ENCODE assay signal across 17 cellular contexts in genomic region chr10:30029164-30029889, GRCh38. TPM values are rescaled to one million over a fixed set of nuclear protein-coding genes. Genes with fewer than 3 reads are reported as not detected.
A peak's percentile ranks its signal among the peaks of the same experiment; 100 is the strongest.
DNase-seq lines count a peak whose midpoint lies in the region; ATAC-seq and TF ChIP-seq lines count a peak whose summit lies in the region.
"Had no signal": no experiment of that assay in that cellular context is flagged by ENCODE, and none has a peak within 500 bp of the region (broad histone marks: within the 10 kb centered on the region; RNA-seq: fewer than 3 reads in every experiment).

No MANE protein-coding gene starts in this region.

- H3K27me3 Mint-ChIP-seq in T-helper 17 cell (peaks cover 50% of the 10 kb centered on the region), nephron (ENCODE audit: low read depth) (peaks cover 8% of the 10 kb centered on the region)

- H3K36me3 Mint-ChIP-seq in T-helper 17 cell (ENCODE audit: low read depth) (no peaks in the 10 kb centered on the region), nephron (ENCODE audit: low read depth) (peaks cover 36% of the 10 kb centered on the region)
- H3K36me3 Mint-ChIP-seq: activated CD4-positive, alpha-beta memory T cell treated with anti-CD3 and anti-CD28 coated beads for 36 hours had no signal

- no peak for TF ChIP-seq CTCF in nephron (IDR thresholded peaks at IDR 0.05; ENCODE audit: unreplicated experiment in 3 of 3)
- TF ChIP-seq CTCF in tibial artery (IDR thresholded peaks at IDR 0.05), result no peak
- TF ChIP-seq CTCF in GM20000 (IDR thresholded peaks at IDR 0.05; ENCODE audit: extremely low read depth, missing control alignments), result no peak

- intact Hi-C loops in tibial artery (cut with DNase I; ENCODE audit: low total_unique reads), result no loop called here

- H3K9me3 ChIP-seq in T-helper 17 cell (ENCODE audit: control insufficient read depth, low read length, poor library complexity, severe bottlenecking), result no peaks in the 10 kb centered on the region
- H3K9me3 ChIP-seq in tibial artery, result no peaks in the 10 kb centered on the region
- H3K9me3 ChIP-seq: right lobe of liver had no signal

- H3K27ac Mint-ChIP-seq in T-helper 17 cell, result no peak overlapping the region
- peak overlapping the region; percentile 92 to 95 (median 94) for H3K27ac Mint-ChIP-seq in nephron
- H3K27ac Mint-ChIP-seq: activated CD4-positive, alpha-beta memory T cell treated with anti-CD3 and anti-CD28 coated beads for 36 hours; activated T-cell treated with anti-CD3 and anti-CD28 coated beads, Interleukin-2, amount 50 U/mL, for 24 hours; B cell had no signal

- H3K4me3 Mint-ChIP-seq in T-helper 17 cell (peak overlapping the region; percentile 75), nephron (peak overlapping the region in 1 of 3 experiments; percentile 35)
- H3K4me3 Mint-ChIP-seq: activated CD4-positive, alpha-beta memory T cell treated with anti-CD3 and anti-CD28 coated beads for 36 hours; activated T-cell treated with anti-CD3 and anti-CD28 coated beads, Interleukin-2, amount 50 U/mL, for 24 hours; B cell had no signal

- no peak overlapping the region for H3K4me3 ChIP-seq in tibial artery
- H3K4me3 ChIP-seq: GM12878, right lobe of liver had no signal

- H3K27ac ChIP-seq in cingulate gyrus (ENCODE audit: low read depth, low read length) (peak overlapping the region; percentile 39), tibial artery (peak overlapping the region; percentile 3 to 40)
- H3K27ac ChIP-seq: right lobe of liver had no signal

- H3K4me1 Mint-ChIP-seq in T-helper 17 cell (peaks cover 21% of the 10 kb centered on the region), nephron (peaks cover 38% of the 10 kb centered on the region)

- ATAC-seq in T-helper 17 cell, result no peak
- no peak for ATAC-seq in HG03460 (IDR thresholded peaks at IDR 0.05; ENCODE audit: unreplicated experiment)
- no peak for ATAC-seq in HG03097 (IDR thresholded peaks at IDR 0.05; ENCODE audit: low FRiP score, unreplicated experiment)
- ATAC-seq: GM12878, left lobe of liver, right lobe of liver had no signal

- H3K36me3 ChIP-seq in tibial artery, result no peaks in the 10 kb centered on the region
- H3K36me3 ChIP-seq: right lobe of liver had no signal

- DNase-seq in T-helper 17 cell (no peak), tibial artery (no peak), GM20000 (ENCODE audit: low spot score) (no peak)
- DNase-seq: activated CD4-positive, alpha-beta memory T cell treated with anti-CD3 and anti-CD28 coated beads for 36 hours; activated T-cell treated with anti-CD3 and anti-CD28 coated beads, Interleukin-2, amount 50 U/mL, for 24 hours; cerebellar nuclear complex; foreskin fibroblast; NCI-H1436; NCI-H226; right lobe of liver had no signal

- H3K9me3 Mint-ChIP-seq in nephron, result no peaks in the 10 kb centered on the region
- H3K9me3 Mint-ChIP-seq: activated CD4-positive, alpha-beta memory T cell treated with anti-CD3 and anti-CD28 coated beads for 36 hours; activated T-cell treated with anti-CD3 and anti-CD28 coated beads, Interleukin-2, amount 50 U/mL, for 24 hours had no signal

- H3K27me3 ChIP-seq in tibial artery, result no peaks in the 10 kb centered on the region
- H3K27me3 ChIP-seq: right lobe of liver had no signal

- H3K4me1 ChIP-seq in tibial artery, result peaks cover 0 to 33% (median 18%) of the 10 kb centered on the region in 4 donors
- H3K4me1 ChIP-seq: right lobe of liver had no signal

RNA-seq across cellular contexts. Expression of gene JCAD, which starts 30.1 kb away (rescaled TPM):
- total RNA-seq in T-helper 17 cell, result under 1 TPM in 1 of 2 donors, not detected in 1; 0.23 TPM
